ENCODE assay signal across 13 cellular contexts in the genomic region with DNA sequence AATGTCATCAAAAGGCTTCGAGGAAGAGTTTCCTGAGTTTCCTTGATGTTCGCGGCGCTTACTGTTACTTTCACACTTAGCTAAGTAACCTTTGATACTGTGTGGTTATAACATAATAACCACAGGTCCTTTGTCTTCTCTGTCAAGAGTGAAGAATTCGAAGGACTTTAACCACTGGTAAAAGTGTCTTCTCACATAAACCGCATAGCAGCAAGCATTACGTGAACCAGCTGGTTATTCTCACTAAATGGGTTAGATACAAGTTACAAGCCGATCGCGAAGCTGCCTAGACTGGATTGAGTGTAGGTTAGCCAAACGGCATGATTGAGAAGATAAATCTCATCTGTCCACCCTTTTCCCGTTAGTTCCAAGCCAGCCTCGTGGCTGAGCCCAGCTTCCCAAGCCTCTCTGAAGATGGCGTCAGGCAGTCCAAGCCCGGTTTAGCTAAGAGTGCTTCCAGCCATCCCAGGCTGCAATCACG. TPM values are rescaled to one million over a fixed set of nuclear protein-coding genes. Genes with fewer than 3 reads are reported as not detected.
DNase-seq lines count a peak whose midpoint lies in the region; ATAC-seq and TF ChIP-seq lines count a peak whose summit lies in the region.
"Had no signal": no experiment of that assay in that cellular context is flagged by ENCODE, and none has a peak within 500 bp of the region (broad histone marks: within the 10 kb centered on the region; RNA-seq: fewer than 3 reads in every experiment).

No MANE protein-coding gene starts in this region.

- H4K8ac ChIP-seq in mesenchymal stem cell (ENCODE audit: low read length), result no peak overlapping the region

- no peak overlapping the region for H3K9ac ChIP-seq in mesenchymal stem cell (ENCODE audit: low read length)

- TF ChIP-seq CTCF in CD14-positive monocyte (IDR thresholded peaks at IDR 0.05) (no peak), omental fat pad (IDR thresholded peaks at IDR 0.05) (no peak)

- ATAC-seq in omental fat pad (ENCODE audit: low FRiP score), result no peak

- peaks cover 2 to 7% of the 10 kb centered on the region in 2 donors for H3K36me3 Mint-ChIP-seq in CD14-positive monocyte

- no peaks in the 10 kb centered on the region for H3K9me3 Mint-ChIP-seq in CD14-positive monocyte

- no peak overlapping the region for H2BK12ac ChIP-seq in mesenchymal stem cell (ENCODE audit: low read length in 2 of 2)

- H3K27me3 Mint-ChIP-seq in CD14-positive monocyte (ENCODE audit: low read depth in 3 of 3), result no peaks in the 10 kb centered on the region

- H3K23ac ChIP-seq in mesenchymal stem cell (ENCODE audit: low read length in 2 of 2), result no peak overlapping the region

- H2BK120ac ChIP-seq in mesenchymal stem cell (ENCODE audit: low read depth, low read length), result no peak overlapping the region

- no peak overlapping the region for H3K4ac ChIP-seq in mesenchymal stem cell (ENCODE audit: low read depth in 1 of 2, low read length in 2 of 2)

- H4K91ac ChIP-seq in mesenchymal stem cell (ENCODE audit: low read length), result no peak overlapping the region

- H3K4me3 Mint-ChIP-seq in CD14-positive monocyte, result no peak overlapping the region

- H2AK5ac ChIP-seq in mesenchymal stem cell (ENCODE audit: low read length, severe bottlenecking), result no peak overlapping the region

- DNase-seq in CD14-positive monocyte (ENCODE audit: low spot score), result no peak
- peak; percentile 55 for DNase-seq in M059J (ENCODE audit: low read depth)
- DNase-seq in activated gamma-delta T cell treated with anti-CD3 and anti-CD28 coated beads, Interleukin-2, amount 50 U/mL, for 16 hours (ENCODE audit: low read depth), result peak; percentile 29
- peak; percentile 41 for DNase-seq in mesenchymal stem cell
- no peak for DNase-seq in NCI-H2171 (lab: John Stamatoyannopoulos, UW)
- DNase-seq in DMS114 treated with DMSO at 0.1 percent for 48 hours (lab: John Stamatoyannopoulos, UW; ENCODE audit: unreplicated experiment), result no peak
- no peak for DNase-seq in omental fat pad (ENCODE audit: low spot score)
- DNase-seq in NCI-H2029 (lab: John Stamatoyannopoulos, UW), result no peak
- DNase-seq: AML-193; amygdala; NCI-H1105 treated with DMSO at 0.1 percent for 48 hours; stimulated activated CD4-positive, alpha-beta T cell treated with anti-CD3 and anti-CD28 coated beads, Interleukin-2, amount 100 ng/mL, for 48 hours; tibial artery had no signal

- H3K27ac Mint-ChIP-seq in CD14-positive monocyte, result peak overlapping the region in 5 of 7 donors; percentile 60 to 100 (median 99)

- no peak overlapping the region for H3K18ac ChIP-seq in mesenchymal stem cell (ENCODE audit: low read depth in 1 of 2, low read length in 2 of 2)

- H2BK15ac ChIP-seq in mesenchymal stem cell (ENCODE audit: low read depth, poor library complexity, severe bottlenecking), result no peak overlapping the region

- WGBS in mesenchymal stem cell, result 93% methylated on average over 14 of the region's 16 CpGs

- no peak overlapping the region for H3K14ac ChIP-seq in mesenchymal stem cell (ENCODE audit: low read length in 2 of 2)

- H3K27ac ChIP-seq in mesenchymal stem cell (ENCODE audit: low read length, poor library complexity, severe bottlenecking), result no peak overlapping the region
- H3K27ac ChIP-seq: tibial artery had no signal

- H3K79me1 ChIP-seq in mesenchymal stem cell (replicated peaks; ENCODE audit: low read length, poor library complexity, severe bottlenecking), result no peaks in the 10 kb centered on the region

- no peaks in the 10 kb centered on the region for H3K36me3 ChIP-seq in mesenchymal stem cell (ENCODE audit: control insufficient read depth in 1 of 2, insufficient read depth in 2 of 2, low read depth in 1 of 2, low read length in 2 of 2)
- H3K36me3 ChIP-seq: tibial artery had no signal

- no peak overlapping the region for H2BK5ac ChIP-seq in mesenchymal stem cell (ENCODE audit: low read depth, low read length, poor library complexity, severe bottlenecking)

- H3K9me3 ChIP-seq in mesenchymal stem cell (ENCODE audit: control insufficient read depth, low read length), result no peaks in the 10 kb centered on the region
- H3K9me3 ChIP-seq: tibial artery had no signal

- H3K4me2 ChIP-seq in mesenchymal stem cell (ENCODE audit: low read length, poor library complexity, severe bottlenecking), result no peak overlapping the region

- H2AFZ ChIP-seq in mesenchymal stem cell (ENCODE audit: low read depth, low read length), result no peak overlapping the region

- H3K4me1 ChIP-seq in mesenchymal stem cell (ENCODE audit: control insufficient read depth, insufficient read depth, low read depth, low read length), result peaks cover 20% of the 10 kb centered on the region

- H3K4me3 ChIP-seq in mesenchymal stem cell (ENCODE audit: insufficient read depth in 1 of 2, low read depth in 1 of 2, low read length in 2 of 2), result no peak overlapping the region
- H3K4me3 ChIP-seq: tibial artery had no signal

- intact Hi-C loops in CD14-positive monocyte (cut with micrococcal nuclease), result no loop called here

- peaks cover 0 to 11% of the 10 kb centered on the region in 2 experiments for H3K27me3 ChIP-seq in mesenchymal stem cell (ENCODE audit: control insufficient read depth in 1 of 2, insufficient read depth in 1 of 2, low read length in 2 of 2)
- H3K27me3 ChIP-seq: tibial artery had no signal

- peaks cover 86% of the 10 kb centered on the region for H3K4me1 Mint-ChIP-seq in CD14-positive monocyte

RNA-seq across cellular contexts. Expression of a gene that starts 18.3 kb away (rescaled TPM):
- polyA plus RNA-seq in CD14-positive monocyte, result 100 to 1,000 TPM; 204 to 324 TPM
- total RNA-seq in M059J (2014; rRNA removed; shearing (Covaris generic)), result 75.2 and 80.1 TPM in 2 replicates
- 62.7 TPM for polyA plus RNA-seq in mesenchymal stem cell (2013, experiment 1 of 2)
- 59.5 TPM for polyA plus RNA-seq in mesenchymal stem cell (2013, experiment 2 of 2)
- 100 to 1,000 TPM in 1 of 4 donors, 10 to 100 TPM in 3; 69.5 to 121 (median 82.4) TPM for total RNA-seq in omental fat pad

Comparison
In these comparisons a context has a peak if more than half of its experiments do, and no peak if none do; other contexts are left out.
1. DNase-seq: peak in M059J (single experiment), activated gamma-delta T cell treated with anti-CD3 and anti-CD28 coated beads, Interleukin-2, amount 50 U/mL, for 16 hours (single experiment) and mesenchymal stem cell (single experiment); none in CD14-positive monocyte (single experiment), NCI-H2171 (single experiment), DMS114 treated with DMSO at 0.1 percent for 48 hours (single experiment), omental fat pad (single experiment) and NCI-H2029 (single experiment).